12 cellular contexts compared by ENCODE assay signal in genomic region chr17:39929657-39930407, GRCh38. TPM values are rescaled to one million over a fixed set of nuclear protein-coding genes. Genes with fewer than 3 reads are reported as not detected.
A peak's percentile ranks its signal among the peaks of the same experiment; 100 is the strongest.
DNase-seq lines count a peak whose midpoint lies in the region; ATAC-seq, FAIRE-seq and TF ChIP-seq lines count a peak whose summit lies in the region.
"Had no signal": no experiment of that assay in that cellular context is flagged by ENCODE, and none has a peak within 500 bp of the region (broad histone marks: within the 10 kb centered on the region; RNA-seq: fewer than 3 reads in every experiment).

No MANE protein-coding gene starts in this region.

- no peaks in the 10 kb centered on the region for H3K9me3 ChIP-seq in A549
- no peaks in the 10 kb centered on the region for H3K9me3 ChIP-seq in HEK293 (ENCODE audit: control insufficient read depth, insufficient read depth, low read depth, low read length)
- no peaks in the 10 kb centered on the region for H3K9me3 ChIP-seq in GM12878 (replicated peaks; ENCODE audit: control insufficient read depth, insufficient read depth, low read length)
- H3K9me3 ChIP-seq in lower lobe of right lung = no peaks in the 10 kb centered on the region
- H3K9me3 ChIP-seq in CD4-positive, alpha-beta memory T cell (ENCODE audit: control insufficient read depth in 1 of 2, low read length in 2 of 2) = no peaks in the 10 kb centered on the region

- in situ Hi-C loops in GM12878 (cut with MboI) = no loop called here

- FAIRE-seq in A549 (lab: Jason Lieb, UNC) (no peak), GM12878 (lab: Jason Lieb, UNC) (no peak)

- TF ChIP-seq CTCF in A549 (IDR thresholded peaks at IDR 0.05) (no peak), HEK293 (tag by site-specific recombination; IDR thresholded peaks at IDR 0.05) (no peak), GM12878 (IDR thresholded peaks at IDR 0.05 in 2 of 3, conservative IDR thresholded peaks at IDR 0.05 in 1 of 3; ENCODE audit: control insufficient read depth in 2 of 3, extremely low read depth in 1 of 3, insufficient read depth in 1 of 3, low read depth in 3 of 3, low read length in 3 of 3) (no peak), lower lobe of right lung (IDR thresholded peaks at IDR 0.05) (no peak)

- H3K4me1 ChIP-seq in A549 (peaks cover 34% of the 10 kb centered on the region), HEK293 (ENCODE audit: control insufficient read depth, insufficient read depth, low read length) (peaks cover 18% of the 10 kb centered on the region), GM12878 (ENCODE audit: control insufficient read depth, insufficient read depth, low read length) (peaks cover 21% of the 10 kb centered on the region), lower lobe of right lung (peaks cover 43% of the 10 kb centered on the region)
- H3K4me1 ChIP-seq in CD4-positive, alpha-beta memory T cell (ENCODE audit: insufficient read depth, low read length) = peaks cover 25% of the 10 kb centered on the region

- H3K79me2 ChIP-seq in GM12878 (ENCODE audit: control insufficient read depth, insufficient read depth, low read length) = peaks cover 35% of the 10 kb centered on the region

- H2AFZ ChIP-seq in GM12878 (ENCODE audit: control insufficient read depth, low read depth, low read length) = no peak overlapping the region; the same call in 1 of the 2 replicates

- H3K27me3 ChIP-seq in GM12878 (replicated peaks in 1 of 2; ENCODE audit: control insufficient read depth in 2 of 2, insufficient read depth in 2 of 2, low read length in 1 of 2) (no peaks in the 10 kb centered on the region), lower lobe of right lung (ENCODE audit: low read depth) (no peaks in the 10 kb centered on the region)
- H3K27me3 ChIP-seq in CD4-positive, alpha-beta memory T cell (ENCODE audit: insufficient read depth, low read length) = no peaks in the 10 kb centered on the region

- CTCF ChIA-PET in A549 (lab: Yijun Ruan, JAX) = interaction anchor here (0.6 to 3.9 kb wide), 7 partner anchors 10 to 341 kb away, joined by 3 to 17 read pairs (median 4); partner anchors contain the start of genes MED24 and PSMD3
- CTCF ChIA-PET in HEK293 (lab: Yijun Ruan, JAX) = interaction anchor here (0.6 to 3.1 kb wide), 6 partner anchors 10 to 306 kb away, joined by 3 to 16 read pairs (median 6); partner anchors contain the start of gene PSMD3
- CTCF ChIA-PET in GM12878 (lab: Yijun Ruan, JAX) = interaction anchor here (1.4 to 2.9 kb wide), 2 partner anchors 10 to 57 kb away, joined by 7 to 33 read pairs; no protein-coding TSS in a partner anchor
- CTCF ChIA-PET in CD4-positive, alpha-beta memory T cell (lab: Charles Lee; ENCODE audit: partially characterized antibody) = interaction anchor here (2.2 kb wide), 1 partner anchor 10 kb away, joined by 8 read pairs; no protein-coding TSS in a partner anchor

- H3K4me2 ChIP-seq in A549 = peak overlapping the region; percentile 85
- H3K4me2 ChIP-seq in GM12878 (ENCODE audit: control insufficient read depth, insufficient read depth) = no peak overlapping the region

- DNase-seq in A549 (ENCODE audit: low read depth in 1 of 2, low spot score in 1 of 2) (peak; percentile 36 to 55), GM12878 (ENCODE audit: low read depth, low spot score) (no peak), lower lobe of right lung (no peak), iPS-NIHi7 (ENCODE audit: extremely low spot score) (no peak), activated gamma-delta T cell treated with Interleukin-2 at 50 U/mL for 16 hours (no peak), Kasumi-1 (lab: John Stamatoyannopoulos, UW) (no peak)
- no peak for DNase-seq in CD4-positive, alpha-beta memory T cell
- DNase-seq: activated CD4-positive, alpha-beta T cell treated with anti-CD3 and anti-CD28 coated beads for 36 hours; COR-L47; Karpas-422 had no signal

- RAD21 ChIA-PET in GM12878 (lab: Charles Lee; ENCODE audit: unreplicated experiment) = interaction anchor here (0.7 to 2.4 kb wide), 5 partner anchors 9 to 1766 kb away, joined by 3 to 15 read pairs (median 4); partner anchors contain the start of gene PSMD3

- WGBS in A549 (ENCODE audit: missing lambda C conversion rate) = 43% methylated on average over 5 of the region's 5 CpGs
- 80% methylated on average over 5 of the region's 5 CpGs for WGBS in GM12878 (ENCODE audit: insufficient coverage, insufficient replicate concordance, low lambda C conversion rate, missing lambda C conversion rate)

- H3K9ac ChIP-seq in GM12878 (ENCODE audit: control insufficient read depth, insufficient read depth, low read length) = no peak overlapping the region

- no peak overlapping the region for H3K4me3 ChIP-seq in A549
- no peak overlapping the region for H3K4me3 ChIP-seq in HEK293 (ENCODE audit: low read depth, low read length)
- H3K4me3 ChIP-seq in GM12878 = no peak overlapping the region
- H3K4me3 ChIP-seq in lower lobe of right lung = no peak overlapping the region
- no peak overlapping the region for H3K4me3 ChIP-seq in CD4-positive, alpha-beta memory T cell (ENCODE audit: low read length in 2 of 2)

- H4K20me1 ChIP-seq in GM12878 (ENCODE audit: control insufficient read depth, insufficient read depth) = no peaks in the 10 kb centered on the region

- no peaks in the 10 kb centered on the region for H3K36me3 ChIP-seq in HEK293 (ENCODE audit: control insufficient read depth in 2 of 2, insufficient read depth in 1 of 2, low read length in 2 of 2)
- H3K36me3 ChIP-seq in GM12878 (ENCODE audit: control insufficient read depth in 2 of 2, insufficient read depth in 2 of 2, low read length in 1 of 2) = no peaks in the 10 kb centered on the region
- no peaks in the 10 kb centered on the region for H3K36me3 ChIP-seq in lower lobe of right lung
- no peaks in the 10 kb centered on the region for H3K36me3 ChIP-seq in CD4-positive, alpha-beta memory T cell (ENCODE audit: insufficient read depth, low read length)

- intact Hi-C loops in GM12878 (cut with micrococcal nuclease; ENCODE audit: unreplicated experiment) (loop anchor here (5.0 kb wide), 2 partner anchors 52 to 173 kb away; partner anchors contain the start of gene PSMD3), lower lobe of right lung (cut with DNase I) (no loop called here)
- intact Hi-C loops in CD4-positive, alpha-beta memory T cell (cut with micrococcal nuclease) = no loop called here

- H3K4me3 Mint-ChIP-seq in CD4-positive, alpha-beta memory T cell = peak overlapping the region in 2 of 8 donors; percentile 3 to 55
- H3K4me3 Mint-ChIP-seq: activated CD4-positive, alpha-beta T cell treated with anti-CD3 and anti-CD28 coated beads for 36 hours had no signal

- peak overlapping the region in 1 of 7 donors; percentile 68 for H3K27ac Mint-ChIP-seq in CD4-positive, alpha-beta memory T cell

- TF ChIP-seq RAD21 in A549 (conservative IDR thresholded peaks at IDR 0.05 in 1 of 2, IDR thresholded peaks at IDR 0.05 in 1 of 2) (no peak), GM12878 (IDR thresholded peaks at IDR 0.05; ENCODE audit: insufficient read depth, low read depth, low read length) (no peak)

- POLR2A ChIA-PET in A549 (lab: Yijun Ruan, JAX) = interaction anchor here (1.1 kb wide), 1 partner anchor 10 kb away, joined by 6 read pairs; no protein-coding TSS in a partner anchor
- POLR2A ChIA-PET in HEK293 (lab: Yijun Ruan, JAX) = interaction anchor here (0.5 to 1.0 kb wide), 2 partner anchors 9 to 171 kb away, joined by 3 read pairs; partner anchors contain the start of gene NR1D1
- POLR2A ChIA-PET in GM12878 (lab: Charles Lee) = interaction anchor here (1.0 to 6.4 kb wide), 4 partner anchors 9 to 69 kb away, joined by 3 to 64 read pairs (median 13); partner anchors contain the start of gene PSMD3
- POLR2A ChIA-PET in CD4-positive, alpha-beta memory T cell (lab: Charles Lee; ENCODE audit: partially characterized antibody) = no interaction called here

- TF ChIP-seq EP300 in A549 (IDR thresholded peaks at IDR 0.05) (no peak), GM12878 (IDR thresholded peaks at IDR 0.05; ENCODE audit: borderline replicate concordance in 1 of 2, control insufficient read depth in 1 of 2, low read depth in 2 of 2, low read length in 2 of 2) (no peak)

- H3K27ac ChIP-seq in A549 (peak overlapping the region; percentile 29 to 52; a peak in 3 of 6 replicates), HEK293 (ENCODE audit: extremely low read depth, low read depth, low read length) (no peak overlapping the region; the same call in 1 of the 2 replicates), GM12878 (ENCODE audit: control insufficient read depth, insufficient read depth) (no peak overlapping the region), lower lobe of right lung (peak overlapping the region; percentile 96)
- no peak overlapping the region for H3K27ac ChIP-seq in CD4-positive, alpha-beta memory T cell (ENCODE audit: low read depth, low read length)

- peaks cover 0 to 12% of the 10 kb centered on the region in 2 donors for H3K36me3 Mint-ChIP-seq in CD4-positive, alpha-beta memory T cell

- H3K4me1 Mint-ChIP-seq in CD4-positive, alpha-beta memory T cell = peaks cover 12 to 33% (median 22%) of the 10 kb centered on the region in 4 donors

- SMC1A ChIA-PET in GM12878 (lab: Charles Lee; ENCODE audit: uncharacterized antibody, unreplicated experiment) = interaction anchor here (0.8 to 5.7 kb wide), 4 partner anchors 9 to 61 kb away, joined by 3 to 46 read pairs (median 4); no protein-coding TSS in a partner anchor

- TF ChIP-seq POLR2A in A549 (IDR thresholded peaks at IDR 0.05; ENCODE audit: low read length) = no peak
- TF ChIP-seq POLR2A in GM12878 (IDR thresholded peaks at IDR 0.05; ENCODE audit: low read depth, low read length) = no peak

- H3K27me3 Mint-ChIP-seq in CD4-positive, alpha-beta memory T cell = no peaks in the 10 kb centered on the region
- H3K27me3 Mint-ChIP-seq: activated CD4-positive, alpha-beta T cell treated with anti-CD3 and anti-CD28 coated beads for 36 hours had no signal

- ATAC-seq in A549 (peak; percentile 19 to 31; a peak in 4 of 6 replicates), GM12878 (no peak), lower lobe of right lung (no peak)

- no TSS peak for BruUV-seq in GM12878 (replicated peaks; lab: Mats Ljungman, UMichigan)

- peaks cover 0 to 2% (median 0%) of the 10 kb centered on the region in 8 donors for H3K9me3 Mint-ChIP-seq in CD4-positive, alpha-beta memory T cell

RNA-seq across cellular contexts. Expression of gene LRRC3C, which starts 2.3 kb away (rescaled TPM):
- polyA plus RNA-seq in A549 (2011; rRNA removed) (not detected in 2 replicates), A549 (2017; fragmentation: RNase III; extraction: RNeasy Plus Mini Kit Qiagen cat#74134 plus additional on column Dnase treatment) (not detected in 3 replicates), GM12878 (2011; rRNA removed) (not detected in 2 replicates), GM12878 (2014; fragmentation: Illumina TruSeq; extraction: Trizol) (not detected in 2 replicates), GM12878 (2014; fragmentation: Nextera tagmentation; extraction: Ambion mirVana) (not detected), GM12878 (2014; rRNA removed) (0.13 TPM in 1 of 2 replicates, not detected in the other), GM12878 (2016; fragmentation: Nextera tagmentation; extraction: Ambion mirVana) (not detected)
- polyA plus RNA-seq in A549 (2012; cell fraction: cytosol; rRNA removed) = not detected in 2 replicates
- 0.11 TPM in 1 of 2 replicates, not detected in the other for polyA plus RNA-seq in A549 (2012; cell fraction: nucleus; rRNA removed)
- polyA minus RNA-seq in A549 (2011; rRNA and poly(A)+ RNA removed) = not detected in 2 replicates
- not detected in 2 replicates for total RNA-seq in GM12878 (2013; cell fraction: nucleolus; rRNA removed)
- total RNA-seq in GM12878 (2014; rRNA removed) (not detected in 2 replicates), GM12878 (2014; rRNA removed; fragmentation: Illumina TruSeq; extraction: Trizol) (not detected in 2 replicates), GM12878 (2021) (not detected in 2 replicates), lower lobe of right lung (not detected)
- not detected for polyA plus RNA-seq in GM12878 (2011; ENCODE audit: low read depth)
- 0.12 TPM in 1 of 2 replicates, not detected in the other for polyA plus RNA-seq in GM12878 (2011; cell fraction: cytosol; rRNA removed)
- not detected in 2 replicates for polyA plus RNA-seq in GM12878 (2011; cell fraction: nucleus; rRNA removed)
- polyA plus RNA-seq in GM12878 (2012) = not detected in 2 replicates
- not detected in 2 replicates for polyA minus RNA-seq in GM12878 (2011; rRNA and poly(A)+ RNA removed)
- polyA minus RNA-seq in GM12878 (2011; cell fraction: cytosol; rRNA and poly(A)+ RNA removed) = not detected in 2 replicates
- not detected in 2 replicates for polyA minus RNA-seq in GM12878 (2011; cell fraction: nucleus; rRNA and poly(A)+ RNA removed)
- not detected for total RNA-seq in CD4-positive, alpha-beta memory T cell
- not detected for polyA plus RNA-seq in CD4-positive, alpha-beta memory T cell
- total RNA-seq: activated CD4-positive, alpha-beta T cell treated with anti-CD3 and anti-CD28 coated beads for 36 hours; cerebellum had no signal

RNA-seq across cellular contexts. Expression of gene ORMDL3, which starts 2.4 kb away (rescaled TPM):
- 26.9 and 49.0 TPM in 2 replicates for polyA plus RNA-seq in A549 (2011; rRNA removed)
- 31.2 and 40.7 TPM in 2 replicates for polyA plus RNA-seq in A549 (2012; cell fraction: cytosol; rRNA removed)
- polyA plus RNA-seq in A549 (2012; cell fraction: nucleus; rRNA removed) = 38.5 and 47.4 TPM in 2 replicates
- polyA plus RNA-seq in A549 (2017; fragmentation: RNase III; extraction: RNeasy Plus Mini Kit Qiagen cat#74134 plus additional on column Dnase treatment) = 41.4 to 52.1 TPM (median 51.0 TPM) in 3 replicates
- polyA minus RNA-seq in A549 (2011; rRNA and poly(A)+ RNA removed) = 73.7 and 97.9 TPM in 2 replicates
- total RNA-seq in GM12878 (2013; cell fraction: nucleolus; rRNA removed) = 129 and 143 TPM in 2 replicates
- 51.5 and 53.3 TPM in 2 replicates for total RNA-seq in GM12878 (2014; rRNA removed)
- total RNA-seq in GM12878 (2014; rRNA removed; fragmentation: Illumina TruSeq; extraction: Trizol) = 48.5 and 58.0 TPM in 2 replicates
- total RNA-seq in GM12878 (2021) = 49.4 and 56.0 TPM in 2 replicates
- polyA plus RNA-seq in GM12878 (2011; ENCODE audit: low read depth) = 59.3 TPM
- 62.0 and 98.1 TPM in 2 replicates for polyA plus RNA-seq in GM12878 (2011; rRNA removed)
- 109 and 152 TPM in 2 replicates for polyA plus RNA-seq in GM12878 (2011; cell fraction: cytosol; rRNA removed)
- 86.2 and 97.3 TPM in 2 replicates for polyA plus RNA-seq in GM12878 (2011; cell fraction: nucleus; rRNA removed)
- polyA plus RNA-seq in GM12878 (2012) = 75.2 and 80.5 TPM in 2 replicates
- polyA plus RNA-seq in GM12878 (2014; fragmentation: Illumina TruSeq; extraction: Trizol) = 45.5 and 51.3 TPM in 2 replicates
- 10 to 100 TPM in 1 of 2 experiments, 1 to 10 TPM in 1; 8.8 to 21.1 TPM for polyA plus RNA-seq in GM12878 (2014; fragmentation: Nextera tagmentation; extraction: Ambion mirVana)
- 50.3 and 53.0 TPM in 2 replicates for polyA plus RNA-seq in GM12878 (2014; rRNA removed)
- polyA plus RNA-seq in GM12878 (2016; fragmentation: Nextera tagmentation; extraction: Ambion mirVana) = 10 to 100 TPM in 1 of 2 experiments, 1 to 10 TPM in 1; 9.6 to 12.5 TPM
- 87.0 and 104 TPM in 2 replicates for polyA minus RNA-seq in GM12878 (2011; rRNA and poly(A)+ RNA removed)
- polyA minus RNA-seq in GM12878 (2011; cell fraction: cytosol; rRNA and poly(A)+ RNA removed) = 19.1 and 31.7 TPM in 2 replicates
- polyA minus RNA-seq in GM12878 (2011; cell fraction: nucleus; rRNA and poly(A)+ RNA removed) = 29.6 and 32.8 TPM in 2 replicates
- total RNA-seq in lower lobe of right lung = 61.3 TPM
- 10 to 100 TPM; 79.6 to 87.2 TPM for total RNA-seq in CD4-positive, alpha-beta memory T cell
- 100 to 1,000 TPM in 1 of 2 donors, 10 to 100 TPM in 1; 90.4 to 161 TPM for polyA plus RNA-seq in CD4-positive, alpha-beta memory T cell

RNA-seq across cellular contexts. Expression of gene GSDMB, which starts 11.4 kb away (rescaled TPM):
- 7.7 and 9.4 TPM in 2 replicates for polyA plus RNA-seq in A549 (2011; rRNA removed)
- 1.8 and 2.0 TPM in 2 replicates for polyA plus RNA-seq in A549 (2012; cell fraction: cytosol; rRNA removed)
- polyA plus RNA-seq in A549 (2012; cell fraction: nucleus; rRNA removed) = 11.7 and 22.0 TPM in 2 replicates
- polyA plus RNA-seq in A549 (2017; fragmentation: RNase III; extraction: RNeasy Plus Mini Kit Qiagen cat#74134 plus additional on column Dnase treatment) = 4.9 to 6.8 TPM (median 6.4 TPM) in 3 replicates
- polyA minus RNA-seq in A549 (2011; rRNA and poly(A)+ RNA removed) = 3.8 and 5.5 TPM in 2 replicates
- total RNA-seq in GM12878 (2013; cell fraction: nucleolus; rRNA removed) = 87.9 and 98.3 TPM in 2 replicates
- 3.2 and 3.6 TPM in 2 replicates for total RNA-seq in GM12878 (2014; rRNA removed)
- total RNA-seq in GM12878 (2014; rRNA removed; fragmentation: Illumina TruSeq; extraction: Trizol) = 6.0 and 6.7 TPM in 2 replicates
- total RNA-seq in GM12878 (2021) = 5.7 and 6.3 TPM in 2 replicates
- polyA plus RNA-seq in GM12878 (2011; ENCODE audit: low read depth) = 10.7 TPM
- polyA plus RNA-seq in GM12878 (2011; rRNA removed) = 13.0 and 13.1 TPM in 2 replicates
- polyA plus RNA-seq in GM12878 (2011; cell fraction: cytosol; rRNA removed) = 4.3 and 4.9 TPM in 2 replicates
- polyA plus RNA-seq in GM12878 (2011; cell fraction: nucleus; rRNA removed) = 53.1 and 61.3 TPM in 2 replicates
- 13.3 and 16.4 TPM in 2 replicates for polyA plus RNA-seq in GM12878 (2012)
- 7.2 and 11.7 TPM in 2 replicates for polyA plus RNA-seq in GM12878 (2014; fragmentation: Illumina TruSeq; extraction: Trizol)
- 1 to 10 TPM in 1 of 2 experiments, under 1 TPM in 1; 0.84 to 2.2 TPM for polyA plus RNA-seq in GM12878 (2014; fragmentation: Nextera tagmentation; extraction: Ambion mirVana)
- polyA plus RNA-seq in GM12878 (2014; rRNA removed) = 7.3 and 7.4 TPM in 2 replicates
- 1 to 10 TPM; 1.9 to 2.3 TPM for polyA plus RNA-seq in GM12878 (2016; fragmentation: Nextera tagmentation; extraction: Ambion mirVana)
- polyA minus RNA-seq in GM12878 (2011; rRNA and poly(A)+ RNA removed) = 9.1 and 9.3 TPM in 2 replicates
- 1.5 and 1.6 TPM in 2 replicates for polyA minus RNA-seq in GM12878 (2011; cell fraction: cytosol; rRNA and poly(A)+ RNA removed)
- 9.9 and 12.6 TPM in 2 replicates for polyA minus RNA-seq in GM12878 (2011; cell fraction: nucleus; rRNA and poly(A)+ RNA removed)
- total RNA-seq in lower lobe of right lung = 11.1 TPM
- 10 to 100 TPM; 41.4 to 47.4 TPM for total RNA-seq in CD4-positive, alpha-beta memory T cell
- polyA plus RNA-seq in CD4-positive, alpha-beta memory T cell = 1 to 10 TPM; 3.2 to 3.9 TPM

RNA-seq across cellular contexts. Expression of gene GSDMA, which starts 33.0 kb away (rescaled TPM):
- not detected in 2 replicates for polyA plus RNA-seq in A549 (2011; rRNA removed)
- polyA plus RNA-seq in A549 (2012; cell fraction: cytosol; rRNA removed) = not detected in 2 replicates
- polyA plus RNA-seq in A549 (2012; cell fraction: nucleus; rRNA removed) = not detected in 2 replicates
- not detected in 3 replicates for polyA plus RNA-seq in A549 (2017; fragmentation: RNase III; extraction: RNeasy Plus Mini Kit Qiagen cat#74134 plus additional on column Dnase treatment)
- polyA minus RNA-seq in A549 (2011; rRNA and poly(A)+ RNA removed) = not detected in 2 replicates
- total RNA-seq in GM12878 (2013; cell fraction: nucleolus; rRNA removed) = not detected in 2 replicates
- total RNA-seq in GM12878 (2014; rRNA removed) = not detected in 2 replicates
- not detected in 2 replicates for total RNA-seq in GM12878 (2014; rRNA removed; fragmentation: Illumina TruSeq; extraction: Trizol)
- not detected in 2 replicates for total RNA-seq in GM12878 (2021)
- not detected for polyA plus RNA-seq in GM12878 (2011; ENCODE audit: low read depth)
- polyA plus RNA-seq in GM12878 (2011; rRNA removed) = 0.11 and 0.33 TPM in 2 replicates
- polyA plus RNA-seq in GM12878 (2011; cell fraction: cytosol; rRNA removed) = 0.16 and 0.22 TPM in 2 replicates
- polyA plus RNA-seq in GM12878 (2011; cell fraction: nucleus; rRNA removed) = 0.09 and 0.13 TPM in 2 replicates
- polyA plus RNA-seq in GM12878 (2012) = 0.07 TPM in 1 of 2 replicates, not detected in the other
- polyA plus RNA-seq in GM12878 (2014; fragmentation: Illumina TruSeq; extraction: Trizol) = not detected in 2 replicates
- polyA plus RNA-seq in GM12878 (2014; fragmentation: Nextera tagmentation; extraction: Ambion mirVana) = under 1 TPM in 1 of 2 experiments, not detected in 1; 0.04 TPM
- polyA plus RNA-seq in GM12878 (2014; rRNA removed) = not detected in 2 replicates
- not detected for polyA plus RNA-seq in GM12878 (2016; fragmentation: Nextera tagmentation; extraction: Ambion mirVana)
- polyA minus RNA-seq in GM12878 (2011; rRNA and poly(A)+ RNA removed) = 0.46 TPM in 1 of 2 replicates, not detected in the other
- not detected in 2 replicates for polyA minus RNA-seq in GM12878 (2011; cell fraction: cytosol; rRNA and poly(A)+ RNA removed)
- polyA minus RNA-seq in GM12878 (2011; cell fraction: nucleus; rRNA and poly(A)+ RNA removed) = not detected in 2 replicates
- 0.62 TPM for total RNA-seq in lower lobe of right lung
- under 1 TPM; 0.23 to 0.25 TPM for total RNA-seq in CD4-positive, alpha-beta memory T cell
- polyA plus RNA-seq in CD4-positive, alpha-beta memory T cell = 1 to 10 TPM in 1 of 2 donors, under 1 TPM in 1; 0.42 to 1.1 TPM
- total RNA-seq: cerebellum had no signal

RNA-seq across cellular contexts. Expression of gene PSMD3, which starts 50.8 kb away (rescaled TPM):
- polyA plus RNA-seq in A549 (2011; rRNA removed) (87.7 and 113 TPM in 2 replicates), A549 (2017; fragmentation: RNase III; extraction: RNeasy Plus Mini Kit Qiagen cat#74134 plus additional on column Dnase treatment) (186 to 193 TPM (median 187 TPM) in 3 replicates), GM12878 (2011; rRNA removed) (35.1 and 79.4 TPM in 2 replicates), GM12878 (2014; fragmentation: Illumina TruSeq; extraction: Trizol) (78.8 and 121 TPM in 2 replicates), GM12878 (2014; fragmentation: Nextera tagmentation; extraction: Ambion mirVana) (1 to 10 TPM; 2.2 to 2.6 TPM), GM12878 (2014; rRNA removed) (138 and 155 TPM in 2 replicates), GM12878 (2016; fragmentation: Nextera tagmentation; extraction: Ambion mirVana) (100 to 1,000 TPM; 182 to 192 TPM)
- polyA plus RNA-seq in A549 (2012; cell fraction: cytosol; rRNA removed) = 172 and 210 TPM in 2 replicates
- polyA plus RNA-seq in A549 (2012; cell fraction: nucleus; rRNA removed) = 255 and 268 TPM in 2 replicates
- 146 and 167 TPM in 2 replicates for polyA minus RNA-seq in A549 (2011; rRNA and poly(A)+ RNA removed)
- 59.9 and 66.8 TPM in 2 replicates for total RNA-seq in GM12878 (2013; cell fraction: nucleolus; rRNA removed)
- total RNA-seq in GM12878 (2014; rRNA removed) (132 and 150 TPM in 2 replicates), GM12878 (2014; rRNA removed; fragmentation: Illumina TruSeq; extraction: Trizol) (65.8 and 70.3 TPM in 2 replicates), GM12878 (2021) (150 and 151 TPM in 2 replicates), lower lobe of right lung (79.3 TPM)
- 53.3 TPM for polyA plus RNA-seq in GM12878 (2011; ENCODE audit: low read depth)
- polyA plus RNA-seq in GM12878 (2011; cell fraction: cytosol; rRNA removed) = 104 and 113 TPM in 2 replicates
- polyA plus RNA-seq in GM12878 (2011; cell fraction: nucleus; rRNA removed) = 99.4 and 118 TPM in 2 replicates
- 81.3 and 91.1 TPM in 2 replicates for polyA plus RNA-seq in GM12878 (2012)
- polyA minus RNA-seq in GM12878 (2011; rRNA and poly(A)+ RNA removed) = 83.5 and 88.8 TPM in 2 replicates
- polyA minus RNA-seq in GM12878 (2011; cell fraction: cytosol; rRNA and poly(A)+ RNA removed) = 33.7 and 39.4 TPM in 2 replicates
- 21.6 and 30.6 TPM in 2 replicates for polyA minus RNA-seq in GM12878 (2011; cell fraction: nucleus; rRNA and poly(A)+ RNA removed)
- 10 to 100 TPM; 59.7 to 60.3 TPM for total RNA-seq in CD4-positive, alpha-beta memory T cell
- 10 to 100 TPM; 44.6 to 47.9 TPM for polyA plus RNA-seq in CD4-positive, alpha-beta memory T cell

Comparison
In these comparisons a context has a peak if more than half of its experiments do, and no peak if none do; other contexts are left out.
1. ATAC-seq: peak in A549 (2 of 2); none in GM12878 (single experiment) and lower lobe of right lung (0 of 2).
2. DNase-seq: peak in A549 (2 of 2); none in GM12878 (single experiment), lower lobe of right lung (single experiment), iPS-NIHi7 (single experiment), CD4-positive, alpha-beta memory T cell (0 of 5), activated gamma-delta T cell treated with Interleukin-2 at 50 U/mL for 16 hours (single experiment) and Kasumi-1 (0 of 2).
3. H3K27ac ChIP-seq: peak in A549 (2 of 2) and lower lobe of right lung (single experiment); none in HEK293 (single experiment), GM12878 (single experiment) and CD4-positive, alpha-beta memory T cell (single experiment).